8 cellular contexts compared by ENCODE assay signal in the genomic region with DNA sequence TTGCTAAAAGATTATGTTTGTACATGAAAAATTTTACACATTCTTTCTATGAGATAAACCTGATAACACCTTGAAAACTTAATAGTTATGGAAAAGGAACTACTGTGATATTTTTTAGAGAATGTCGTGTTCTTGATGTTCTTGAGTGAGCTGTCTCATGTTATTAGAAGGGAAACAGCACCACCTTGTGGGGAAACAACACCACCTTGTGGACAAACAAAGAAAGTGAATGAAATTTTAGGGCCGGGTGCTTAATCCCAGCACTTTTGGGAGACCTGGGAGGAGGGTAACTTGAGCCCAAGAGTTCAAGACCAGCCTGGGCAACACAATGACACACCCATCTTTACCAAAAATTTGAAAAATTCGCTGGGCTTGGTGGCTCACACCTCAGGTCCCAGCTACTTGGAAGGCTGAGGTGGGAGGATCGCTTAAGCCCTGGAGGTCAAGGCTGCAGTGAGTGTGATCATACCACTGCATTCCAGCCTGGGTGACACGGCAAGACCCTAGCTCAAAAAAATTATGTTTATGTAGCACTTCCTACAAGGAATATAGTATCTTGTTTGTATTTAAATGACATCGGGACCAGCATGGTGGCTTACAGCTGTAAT. TPM values are rescaled to one million over a fixed set of nuclear protein-coding genes. Genes with fewer than 3 reads are reported as not detected.
DNase-seq lines count a peak whose midpoint lies in the region; ATAC-seq and TF ChIP-seq lines count a peak whose summit lies in the region.
"Not testable (repeated sequence)": the region's sequence is repeated elsewhere in the genome, so short reads cannot be mapped to it uniquely, and the experiment has no call there.

No MANE protein-coding gene starts in this region.

- not testable (repeated sequence) for H3K27ac Mint-ChIP-seq in activated naive CD4-positive, alpha-beta T cell treated with anti-CD3 and anti-CD28 coated beads, Interleukin-2, amount 10 ng/mL, durations not matched to agents 7 days and 5 days

- H3K27me3 Mint-ChIP-seq in activated naive CD4-positive, alpha-beta T cell treated with anti-CD3 and anti-CD28 coated beads, Interleukin-2, amount 10 ng/mL, durations not matched to agents 7 days and 5 days = not testable (repeated sequence)

- TF ChIP-seq CTCF in fibroblast of the aortic adventitia (IDR thresholded peaks at IDR 0.05; ENCODE audit: insufficient read depth, low read length) = peak; percentile 64

- not testable (repeated sequence) for H3K4me3 ChIP-seq in fibroblast of the aortic adventitia (ENCODE audit: low read depth, low read length)

- CTCF ChIA-PET in activated naive CD4-positive, alpha-beta T cell treated with anti-CD3 and anti-CD28 coated beads, Interleukin-2, amount 10 ng/mL, durations not matched to agents 7 days and 5 days (lab: Charles Lee) = interaction anchor here (1.3 to 1.6 kb wide), 2 partner anchors 16 to 112 kb away, joined by 3 to 4 read pairs; no protein-coding TSS in a partner anchor

- H3K36me3 Mint-ChIP-seq in activated naive CD4-positive, alpha-beta T cell treated with anti-CD3 and anti-CD28 coated beads, Interleukin-2, amount 10 ng/mL, durations not matched to agents 7 days and 5 days = not testable (repeated sequence)

- not testable (repeated sequence) for H3K4me1 Mint-ChIP-seq in activated naive CD4-positive, alpha-beta T cell treated with anti-CD3 and anti-CD28 coated beads, Interleukin-2, amount 10 ng/mL, durations not matched to agents 7 days and 5 days

- in situ Hi-C loops in SK-MEL-5 (cut with HindIII; ENCODE audit: low pct_unique_long_range_greater_than_20kb, low sequenced_read_pairs) = not testable (repeated sequence)

- not testable (repeated sequence) for H3K4me3 Mint-ChIP-seq in activated naive CD4-positive, alpha-beta T cell treated with anti-CD3 and anti-CD28 coated beads, Interleukin-2, amount 10 ng/mL, durations not matched to agents 7 days and 5 days

- DNase-seq in CMK (ENCODE audit: low read depth) (peak; percentile 15), SK-MEL-5 (ENCODE audit: low read depth, low spot score) (peak; percentile 82), fibroblast of the aortic adventitia (ENCODE audit: low read depth) (peak; percentile 77), middle frontal gyrus (ENCODE audit: extremely low spot score, low spot score) (peak; percentile 44)
- peak; percentile 63 for DNase-seq in activated naive CD4-positive, alpha-beta T cell treated with anti-CD3 and anti-CD28 coated beads, Interleukin-2, amount 10 ng/mL, durations not matched to agents 7 days and 5 days
- peak; percentile 28 for DNase-seq in stimulated activated CD8-positive, alpha-beta memory T cell treated with anti-CD3 and anti-CD28 coated beads, Interleukin-12 subunit alpha, Interleukin-12 subunit beta, amount 100 ng/mL, for 1 hour (ENCODE audit: low read depth)

- ATAC-seq in GM19455 (IDR thresholded peaks at IDR 0.05; ENCODE audit: unreplicated experiment) (peak; percentile 80), HG03280 (IDR thresholded peaks at IDR 0.05; ENCODE audit: unreplicated experiment) (peak; percentile 65)

- not testable (repeated sequence) for H3K9me3 Mint-ChIP-seq in activated naive CD4-positive, alpha-beta T cell treated with anti-CD3 and anti-CD28 coated beads, Interleukin-2, amount 10 ng/mL, durations not matched to agents 7 days and 5 days

RNA-seq across cellular contexts. Expression of a gene that starts 36.1 kb away (rescaled TPM):
- 64.1 and 65.7 TPM in 2 replicates for total RNA-seq in SK-MEL-5 (2014; rRNA removed; shearing (Covaris generic))
- polyA plus RNA-seq in SK-MEL-5 (2015; cell fraction: cytosol; rRNA removed) = 35.5 and 45.6 TPM in 2 replicates
- polyA plus RNA-seq in SK-MEL-5 (2015; cell fraction: nucleus; rRNA removed) = 14.9 and 39.0 TPM in 2 replicates
- total RNA-seq in fibroblast of the aortic adventitia (ENCODE audit: low replicate concordance) = 47.6 and 179 TPM in 2 replicates

Comparison
In these comparisons a context has a peak if more than half of its experiments do, and no peak if none do; other contexts are left out.
1. DNase-seq: peak in every context shown above with its lines; median percentile 82 in SK-MEL-5; 77 in fibroblast of the aortic adventitia; 63 in activated naive CD4-positive, alpha-beta T cell treated with anti-CD3 and anti-CD28 coated beads, Interleukin-2, amount 10 ng/mL, durations not matched to agents 7 days and 5 days; 44 in middle frontal gyrus; 28 in stimulated activated CD8-positive, alpha-beta memory T cell treated with anti-CD3 and anti-CD28 coated beads, Interleukin-12 subunit alpha, Interleukin-12 subunit beta, amount 100 ng/mL, for 1 hour; 15 in CMK.